Comparison of ENCODE assay signal across 8 cellular contexts in the genomic region with DNA sequence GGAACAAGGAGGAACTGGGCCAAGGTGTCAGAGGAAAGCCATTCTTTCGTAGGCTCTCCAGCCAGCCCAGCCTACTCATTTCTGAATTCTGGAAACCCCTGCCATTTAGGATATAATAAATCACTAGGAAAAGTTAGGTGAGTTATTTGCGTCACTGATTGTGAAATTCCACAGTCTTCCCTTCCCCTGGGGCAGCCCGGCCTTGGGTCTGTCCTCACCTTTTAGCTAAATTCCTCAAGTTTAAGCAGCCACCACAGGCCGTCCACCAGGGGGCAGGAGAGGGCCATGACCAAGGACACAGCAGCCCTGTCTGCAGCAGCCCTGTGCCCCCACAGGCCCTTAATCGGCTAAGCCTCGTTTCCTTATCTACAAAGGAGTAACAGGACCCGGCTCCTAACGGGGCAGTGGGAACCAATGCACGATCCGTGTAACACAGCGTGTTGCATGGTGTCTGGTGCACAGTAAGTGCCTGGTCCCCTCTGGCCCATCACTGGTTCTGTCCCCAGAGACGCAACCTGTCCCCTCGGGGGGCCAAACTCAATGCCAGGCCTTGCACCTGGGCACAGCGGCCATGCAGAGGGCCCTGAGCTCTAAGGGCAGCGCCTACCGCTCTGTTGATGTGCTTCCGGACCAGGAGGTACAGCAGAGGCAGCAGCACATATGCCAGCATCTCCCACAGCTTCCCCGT. TPM values are rescaled to one million over a fixed set of nuclear protein-coding genes. Genes with fewer than 3 reads are reported as not detected.
DNase-seq lines count a peak whose midpoint lies in the region; ATAC-seq, FAIRE-seq and TF ChIP-seq lines count a peak whose summit lies in the region.

No MANE protein-coding gene starts in this region.

- H3K36me3 ChIP-seq in SK-N-SH (replicated peaks in 1 of 2; ENCODE audit: control insufficient read depth in 1 of 2, insufficient read depth in 2 of 2, low read length in 1 of 2) (peaks cover 0 to 3% of the 10 kb centered on the region in 2 experiments), pancreas (no peaks in the 10 kb centered on the region), tibial nerve (peaks cover 0 to 32% (median 0%) of the 10 kb centered on the region in 3 donors)

- no peak overlapping the region for H3K4me2 ChIP-seq in SK-N-SH

- no peaks in the 10 kb centered on the region for H3K79me2 ChIP-seq in SK-N-SH (ENCODE audit: insufficient read depth)

- ATAC-seq in pancreas (peak; percentile 90 to 97 (median 95)), GM19452 (IDR thresholded peaks at IDR 0.05; ENCODE audit: unreplicated experiment) (no peak)

- no peaks in the 10 kb centered on the region for H3K9me2 ChIP-seq in SK-N-SH

- DNase-seq in G401 (ENCODE audit: low spot score) (peak; percentile 72), LoVo (ENCODE audit: low spot score) (peak; percentile 59), SK-N-SH (peak; percentile 87), glomerular endothelial cell (ENCODE audit: extremely low read depth, low read depth, low spot score) (peak; percentile 67), pancreas (peak; percentile 86 to 98 (median 94)), tibial nerve (ENCODE audit: low spot score in 2 of 2) (peak; percentile 89 to 96)
- peak; percentile 84 for DNase-seq in activated naive CD4-positive, alpha-beta T cell treated with Interleukin-2 at 50 U/mL for 16 hours

- no peaks in the 10 kb centered on the region for H4K20me1 ChIP-seq in SK-N-SH (ENCODE audit: insufficient read depth)

- H3K9me3 ChIP-seq in SK-N-SH (no peaks in the 10 kb centered on the region), pancreas (no peaks in the 10 kb centered on the region), tibial nerve (no peaks in the 10 kb centered on the region)

- TF ChIP-seq EP300 in SK-N-SH (IDR thresholded peaks at IDR 0.05; ENCODE audit: borderline replicate concordance in 1 of 2, low read depth in 1 of 2, low read length in 1 of 2) = no peak
- TF ChIP-seq EP300 in tibial nerve (IDR thresholded peaks at IDR 0.05) = peak in 1 of 2 donors; percentile 49

- POLR2A ChIA-PET in SK-N-SH (lab: Yijun Ruan, JAX) = no interaction called here

- H3K4me1 ChIP-seq in SK-N-SH (ENCODE audit: control insufficient read depth in 1 of 2, insufficient read depth in 2 of 2, low read depth in 1 of 2, low read length in 1 of 2) = peaks cover 0 to 2% of the 10 kb centered on the region in 2 experiments; a peak in 1 of 4 replicates
- H3K4me1 ChIP-seq in pancreas = no peaks in the 10 kb centered on the region
- peaks cover 0 to 37% (median 2%) of the 10 kb centered on the region in 4 donors for H3K4me1 ChIP-seq in tibial nerve

- FAIRE-seq in pancreas (lab: Jason Lieb, UNC) = no peak

- TF ChIP-seq CTCF in SK-N-SH (IDR thresholded peaks at IDR 0.05) = peak; percentile 90
- TF ChIP-seq CTCF in pancreas (IDR thresholded peaks at IDR 0.05) = peak; percentile 82 to 91 (median 88)
- TF ChIP-seq CTCF in tibial nerve (IDR thresholded peaks at IDR 0.05) = peak; percentile 89 to 97 (median 94)

- CTCF ChIA-PET in SK-N-SH (lab: Yijun Ruan, JAX) = interaction anchor here (0.5 to 6.7 kb wide), 58 partner anchors 11 to 380 kb away, joined by 3 to 138 read pairs (median 4); a partner anchor contains a TSS

- in situ Hi-C loops in G401 (cut with HindIII; ENCODE audit: low sequenced_read_pairs) = no loop called here

- TF ChIP-seq POLR2A in tibial nerve (IDR thresholded peaks at IDR 0.05) = no peak

- no peak overlapping the region for H3K9ac ChIP-seq in SK-N-SH

- intact Hi-C loops in pancreas (cut with DNase I) = loop anchor here in 2 of 3 donors (5.0 kb wide), 1 partner anchor 86 kb away; no protein-coding TSS in a partner anchor

- H3K27me3 ChIP-seq in SK-N-SH (ENCODE audit: insufficient read depth) (no peaks in the 10 kb centered on the region), pancreas (no peaks in the 10 kb centered on the region), tibial nerve (no peaks in the 10 kb centered on the region)

- no peaks in the 10 kb centered on the region for H3F3A ChIP-seq in SK-N-SH (replicated peaks; ENCODE audit: insufficient read depth)

- peak; percentile 85 for TF ChIP-seq RAD21 in SK-N-SH (IDR thresholded peaks at IDR 0.05; ENCODE audit: low read length)

- 39% methylated on average over 11 of the region's 18 CpGs for WGBS in SK-N-SH (ENCODE audit: low lambda C conversion rate)
- 32 to 40% methylated on average over 18 of the region's 18 CpGs for WGBS in pancreas, 2 donors
- 12 to 42% methylated on average over 6 to 18 of the region's 18 CpGs for WGBS in tibial nerve, 2 donors

- H2AFZ ChIP-seq in SK-N-SH (ENCODE audit: low read depth) = no peak overlapping the region

- H3K4me3 ChIP-seq in SK-N-SH (ENCODE audit: low read depth in 2 of 2, low read length in 1 of 2) (peak overlapping the region in 1 of 2 experiments; percentile 24; a peak in 1 of 4 replicates), pancreas (no peak overlapping the region), tibial nerve (no peak overlapping the region)

- H3K27ac ChIP-seq in SK-N-SH (ENCODE audit: low read depth in 2 of 2, low read length in 1 of 2) (no peak overlapping the region), pancreas (peak overlapping the region in 1 of 4 donors; percentile 64), tibial nerve (peak overlapping the region in 1 of 4 donors; percentile 28)

TF ChIP-seq in SK-N-SH, 30 proteins besides CTCF, POLR2A, EP300 and RAD21:
- TF ChIP-seq, protein P1, sequence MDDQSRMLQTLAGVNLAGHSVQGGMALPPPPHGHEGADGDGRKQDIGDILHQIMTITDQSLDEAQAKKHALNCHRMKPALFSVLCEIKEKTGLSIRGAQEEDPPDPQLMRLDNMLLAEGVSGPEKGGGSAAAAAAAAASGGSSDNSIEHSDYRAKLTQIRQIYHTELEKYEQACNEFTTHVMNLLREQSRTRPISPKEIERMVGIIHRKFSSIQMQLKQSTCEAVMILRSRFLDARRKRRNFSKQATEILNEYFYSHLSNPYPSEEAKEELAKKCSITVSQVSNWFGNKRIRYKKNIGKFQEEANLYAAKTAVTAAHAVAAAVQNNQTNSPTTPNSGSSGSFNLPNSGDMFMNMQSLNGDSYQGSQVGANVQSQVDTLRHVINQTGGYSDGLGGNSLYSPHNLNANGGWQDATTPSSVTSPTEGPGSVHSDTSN (IDR thresholded peaks at IDR 0.05) = no peak
- TF ChIP-seq, protein P2, sequence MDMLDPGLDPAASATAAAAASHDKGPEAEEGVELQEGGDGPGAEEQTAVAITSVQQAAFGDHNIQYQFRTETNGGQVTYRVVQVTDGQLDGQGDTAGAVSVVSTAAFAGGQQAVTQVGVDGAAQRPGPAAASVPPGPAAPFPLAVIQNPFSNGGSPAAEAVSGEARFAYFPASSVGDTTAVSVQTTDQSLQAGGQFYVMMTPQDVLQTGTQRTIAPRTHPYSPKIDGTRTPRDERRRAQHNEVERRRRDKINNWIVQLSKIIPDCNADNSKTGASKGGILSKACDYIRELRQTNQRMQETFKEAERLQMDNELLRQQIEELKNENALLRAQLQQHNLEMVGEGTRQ (IDR thresholded peaks at IDR 0.05; ENCODE audit: borderline replicate concordance, low read depth, low read length) = no peak
- TF ChIP-seq CHD2 (IDR thresholded peaks at IDR 0.05; ENCODE audit: low read length, partially characterized antibody) = no peak
- TF ChIP-seq EZH2phosphoT487 (IDR thresholded peaks at IDR 0.05; ENCODE audit: borderline replicate concordance, low read depth) = no peak
- TF ChIP-seq GABPA (IDR thresholded peaks at IDR 0.05; ENCODE audit: low read depth) = no peak
- no peak for TF ChIP-seq MEF2A (IDR thresholded peaks at IDR 0.05; ENCODE audit: borderline replicate concordance, low read depth)
- TF ChIP-seq SMC3 (IDR thresholded peaks at IDR 0.05; ENCODE audit: low read depth, low read length) = peak; percentile 87
- TF ChIP-seq GATA2 (CRISPR knock-in tag; IDR thresholded peaks at IDR 0.05) = peak; percentile 34; the same call in 1 of the 2 replicates

RNA-seq across cellular contexts. Expression of a gene that starts 18.1 kb away (rescaled TPM):
- total RNA-seq in G401 (2014; rRNA removed; shearing (Covaris generic)) = 6.9 and 7.6 TPM in 2 replicates
- polyA plus RNA-seq in SK-N-SH (2012; rRNA removed) = 1.8 and 2.1 TPM in 2 replicates
- 1.1 and 1.4 TPM in 2 replicates for polyA plus RNA-seq in SK-N-SH (2012; cell fraction: cytosol; rRNA removed)
- 4.3 and 5.7 TPM in 2 replicates for polyA plus RNA-seq in SK-N-SH (2012; cell fraction: nucleus; rRNA removed)
- 1.8 and 3.4 TPM in 2 replicates for total RNA-seq in glomerular endothelial cell
- 1 to 10 TPM; 3.5 to 6.2 (median 5.3) TPM for total RNA-seq in pancreas
- 1 to 10 TPM; 2.1 to 2.6 TPM for polyA plus RNA-seq in pancreas
- total RNA-seq in tibial nerve = 10 to 100 TPM in 1 of 4 donors, 1 to 10 TPM in 3; 2.8 to 10.5 (median 6.2) TPM

RNA-seq across cellular contexts. Expression of a gene that starts 41.4 kb away (rescaled TPM):
- total RNA-seq in G401 (2014; rRNA removed; shearing (Covaris generic)) = 0.64 TPM in 1 of 2 replicates, not detected in the other
- polyA plus RNA-seq in SK-N-SH (2012; rRNA removed) (0.02 TPM in 2 replicates), pancreas (under 1 TPM; 0.16 to 0.19 TPM)
- polyA plus RNA-seq in SK-N-SH (2012; cell fraction: cytosol; rRNA removed) = 0.01 TPM in 1 of 2 replicates, not detected in the other
- polyA plus RNA-seq in SK-N-SH (2012; cell fraction: nucleus; rRNA removed) = 0.07 and 0.14 TPM in 2 replicates
- total RNA-seq in glomerular endothelial cell (0.18 TPM in 1 of 2 replicates, not detected in the other), pancreas (1 to 10 TPM in 3 of 6 donors, under 1 TPM in 3; 0.14 to 4.4 (median 0.91) TPM), tibial nerve (10 to 100 TPM in 1 of 4 donors, 1 to 10 TPM in 3; 1.9 to 15.7 (median 5.2) TPM)
